2 cellular contexts compared by ENCODE assay signal in the genomic region with DNA sequence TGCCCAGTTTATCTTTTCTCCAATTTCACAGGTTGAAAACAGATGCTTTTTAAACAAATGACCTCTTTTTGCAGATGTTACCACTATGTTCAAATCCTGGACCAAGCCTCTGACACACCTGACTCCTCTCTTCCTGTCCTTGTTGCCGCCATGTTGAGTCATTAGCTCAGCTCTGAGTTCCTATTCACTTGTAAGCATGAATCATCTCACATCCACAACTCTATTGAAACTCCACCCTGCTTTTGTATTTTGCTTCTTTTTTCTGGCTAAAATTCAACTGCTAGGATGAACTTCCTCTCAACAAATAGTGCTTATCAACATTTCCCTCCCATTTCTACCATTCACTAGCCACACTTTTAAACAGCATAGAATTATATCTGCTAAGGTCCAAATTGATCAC.
A peak's percentile ranks its signal among the peaks of the same experiment; 100 is the strongest.
TF ChIP-seq lines count a peak whose summit lies in the region.

No MANE protein-coding gene starts in this region.

TF ChIP-seq in PFSK-1, 5 proteins besides CTCF, POLR2A, EP300 and RAD21:
- 0 out of 2 replicates have a peak, but pooled peaks have one; percentile 39 for TF ChIP-seq SIN3A (IDR thresholded peaks at IDR 0.05; ENCODE audit: borderline replicate concordance, insufficient read depth, low read length)
- no peak for TF ChIP-seq FOXP2 (optimal IDR thresholded peaks at IDR 0.05; ENCODE audit: borderline replicate concordance, extremely low read depth, extremely low read length, insufficient read depth)
TF ChIP-seq in PFSK-1: peak in this region for 1.

TF ChIP-seq in K562, 482 proteins besides CTCF, POLR2A, EP300 and RAD21:
- TF ChIP-seq DPF2 (IDR thresholded peaks at IDR 0.05) (0 out of 2 replicates have a peak, but pooled peaks have one; percentile 25), CCAR2 (IDR thresholded peaks at IDR 0.05; ENCODE audit: low read depth, low read length) (no peak), ZNF778 (CRISPR knock-in tag; IDR thresholded peaks at IDR 0.05) (no peak), YY1 (IDR thresholded peaks at IDR 0.05; ENCODE audit: borderline replicate concordance in 1 of 3, control insufficient read depth in 1 of 3, extremely low read depth in 1 of 3, insufficient read depth in 3 of 3, insufficient read length in 1 of 3, insufficient replicate concordance in 2 of 3, low read depth in 1 of 3, low read length in 2 of 3) (peak in 1 of 3 experiments; percentile 82), JUND (IDR thresholded peaks at IDR 0.05; ENCODE audit: borderline replicate concordance, low read depth, low read length) (peak; percentile 52; the same call in 1 of the 2 replicates), JUND (tag; IDR thresholded peaks at IDR 0.05; ENCODE audit: borderline replicate concordance, low read depth, low read length) (peak; percentile 40; the same call in 1 of the 3 replicates), FOSL1 (tag; conservative IDR thresholded peaks at IDR 0.05) (peak; percentile 72)
- TF ChIP-seq, protein P1, sequence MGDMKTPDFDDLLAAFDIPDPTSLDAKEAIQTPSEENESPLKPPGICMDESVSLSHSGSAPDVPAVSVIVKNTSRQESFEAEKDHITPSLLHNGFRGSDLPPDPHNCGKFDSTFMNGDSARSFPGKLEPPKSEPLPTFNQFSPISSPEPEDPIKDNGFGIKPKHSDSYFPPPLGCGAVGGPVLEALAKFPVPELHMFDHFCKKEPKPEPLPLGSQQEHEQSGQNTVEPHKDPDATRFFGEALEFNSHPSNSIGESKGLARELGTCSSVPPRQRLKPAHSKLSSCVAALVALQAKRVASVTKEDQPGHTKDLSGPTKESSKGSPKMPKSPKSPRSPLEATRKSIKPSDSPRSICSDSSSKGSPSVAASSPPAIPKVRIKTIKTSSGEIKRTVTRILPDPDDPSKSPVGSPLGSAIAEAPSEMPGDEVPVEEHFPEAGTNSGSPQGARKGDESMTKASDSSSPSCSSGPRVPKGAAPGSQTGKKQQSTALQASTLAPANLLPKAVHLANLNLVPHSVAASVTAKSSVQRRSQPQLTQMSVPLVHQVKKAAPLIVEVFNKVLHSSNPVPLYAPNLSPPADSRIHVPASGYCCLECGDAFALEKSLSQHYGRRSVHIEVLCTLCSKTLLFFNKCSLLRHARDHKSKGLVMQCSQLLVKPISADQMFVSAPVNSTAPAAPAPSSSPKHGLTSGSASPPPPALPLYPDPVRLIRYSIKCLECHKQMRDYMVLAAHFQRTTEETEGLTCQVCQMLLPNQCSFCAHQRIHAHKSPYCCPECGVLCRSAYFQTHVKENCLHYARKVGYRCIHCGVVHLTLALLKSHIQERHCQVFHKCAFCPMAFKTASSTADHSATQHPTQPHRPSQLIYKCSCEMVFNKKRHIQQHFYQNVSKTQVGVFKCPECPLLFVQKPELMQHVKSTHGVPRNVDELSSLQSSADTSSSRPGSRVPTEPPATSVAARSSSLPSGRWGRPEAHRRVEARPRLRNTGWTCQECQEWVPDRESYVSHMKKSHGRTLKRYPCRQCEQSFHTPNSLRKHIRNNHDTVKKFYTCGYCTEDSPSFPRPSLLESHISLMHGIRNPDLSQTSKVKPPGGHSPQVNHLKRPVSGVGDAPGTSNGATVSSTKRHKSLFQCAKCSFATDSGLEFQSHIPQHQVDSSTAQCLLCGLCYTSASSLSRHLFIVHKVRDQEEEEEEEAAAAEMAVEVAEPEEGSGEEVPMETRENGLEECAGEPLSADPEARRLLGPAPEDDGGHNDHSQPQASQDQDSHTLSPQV (IDR thresholded peaks at IDR 0.05) = 0 out of 2 replicates have a peak, but pooled peaks have one; percentile 17
- TF ChIP-seq, protein P2, sequence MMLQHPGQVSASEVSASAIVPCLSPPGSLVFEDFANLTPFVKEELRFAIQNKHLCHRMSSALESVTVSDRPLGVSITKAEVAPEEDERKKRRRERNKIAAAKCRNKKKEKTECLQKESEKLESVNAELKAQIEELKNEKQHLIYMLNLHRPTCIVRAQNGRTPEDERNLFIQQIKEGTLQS (IDR thresholded peaks at IDR 0.05) = peak; percentile 55
- TF ChIP-seq, protein P2 (CRISPR knock-in tag; conservative IDR thresholded peaks at IDR 0.05) = no peak
TF ChIP-seq in K562: peak in this region for 6.
